In genomic region chr6:118893882-118894424, GRCh38 we compare ENCODE assay signal across 8 cellular contexts. TPM values are rescaled to one million over a fixed set of nuclear protein-coding genes. Genes with fewer than 3 reads are reported as not detected.
DNase-seq lines count a peak whose midpoint lies in the region; ATAC-seq, FAIRE-seq and TF ChIP-seq lines count a peak whose summit lies in the region.

Gene ASF1A (plus strand): TSS chr6:118894152. CDS start chr6:118894414, 262 bp downstream.

- peak; percentile 92 for DNase-seq in AG09309 (ENCODE audit: low read depth)
- peak; percentile 93 for DNase-seq in NCI-H2227 treated with DMSO at 0.1 percent for 48 hours (lab: John Stamatoyannopoulos, UW)
- DNase-seq in bronchial epithelial cell (ENCODE audit: low read depth): peak; percentile 93
- peak; percentile 90 for DNase-seq in iPS-NIHi11 (ENCODE audit: low spot score)
- DNase-seq in smooth muscle cell of the brain vasculature (ENCODE audit: low read depth, low spot score): peak; percentile 97

- ATAC-seq in GM18909 (IDR thresholded peaks at IDR 0.05; ENCODE audit: poor library complexity, unreplicated experiment) (peak; percentile 76), HG03175 (IDR thresholded peaks at IDR 0.05; ENCODE audit: unreplicated experiment) (peak; percentile 60)

- FAIRE-seq in bronchial epithelial cell (lab: Jason Lieb, UNC): no peak

- H3K36me3 ChIP-seq in bronchial epithelial cell (ENCODE audit: control insufficient read depth, insufficient read depth, low read length): no peaks in the 10 kb centered on the region

- H3K4me3 ChIP-seq in AG09309 (ENCODE audit: control insufficient read depth, low read depth, low read length) (peak within 1 kb of the TSS; percentile 54), WI38 (ENCODE audit: low read depth, low read length) (peak within 1 kb of the TSS; percentile 89), bronchial epithelial cell (ENCODE audit: low read depth, low read length) (peak within 1 kb of the TSS; percentile 88)

- peak; percentile 63 for TF ChIP-seq CTCF in AG09309 (IDR thresholded peaks at IDR 0.05; ENCODE audit: control insufficient read depth, insufficient read depth, low read depth, low read length, missing control alignments)
- TF ChIP-seq CTCF in WI38 (IDR thresholded peaks at IDR 0.05; ENCODE audit: low read depth, low read length): peak; percentile 29; the same call in 1 of the 2 replicates
- TF ChIP-seq CTCF in bronchial epithelial cell (IDR thresholded peaks at IDR 0.05; ENCODE audit: insufficient read depth, low read length, severe bottlenecking): peak; percentile 72

- H3K27me3 ChIP-seq in bronchial epithelial cell (ENCODE audit: control insufficient read depth, insufficient read depth, low read length): no peaks in the 10 kb centered on the region

RNA-seq across cellular contexts. Expression of gene ASF1A, which starts in this region (rescaled TPM):
- 13.4 and 17.9 TPM in 2 replicates for total RNA-seq in bronchial epithelial cell

Comparison
In these comparisons a context has a peak if more than half of its experiments do, and no peak if none do; other contexts are left out.
1. Peak in every context shown above with its lines: DNase-seq, ATAC-seq and H3K4me3 ChIP-seq.